15 cellular contexts compared by ENCODE assay signal in the genomic region with DNA sequence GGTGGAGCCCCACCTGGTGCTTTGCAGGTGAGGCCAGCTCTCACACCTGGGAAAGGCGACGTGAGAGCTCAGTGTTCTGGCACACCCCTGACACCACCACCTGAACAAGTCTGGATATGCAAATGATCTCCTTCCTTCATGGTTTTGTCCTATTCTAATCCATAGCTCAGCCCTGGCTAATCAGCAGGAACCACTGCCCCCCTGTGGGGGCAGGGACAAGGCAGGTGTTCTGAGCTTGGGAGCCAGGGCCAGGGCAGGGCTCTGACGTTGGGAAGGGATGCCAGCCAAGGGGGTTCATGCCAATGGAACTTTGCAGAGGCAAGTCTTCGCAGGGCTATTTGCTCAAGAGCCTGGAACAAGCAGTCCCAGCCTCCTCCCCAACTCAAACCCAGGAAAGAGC.
A peak's percentile ranks its signal among the peaks of the same experiment; 100 is the strongest.
DNase-seq lines count a peak whose midpoint lies in the region; ATAC-seq and TF ChIP-seq lines count a peak whose summit lies in the region.
"Had no signal": no experiment of that assay in that cellular context is flagged by ENCODE, and none has a peak within 500 bp of the region (broad histone marks: within the 10 kb centered on the region; RNA-seq: fewer than 3 reads in every experiment).

No MANE protein-coding gene starts in this region.

- H3K4me2 ChIP-seq in neural progenitor cell: no peak overlapping the region
- H3K4me2 ChIP-seq in mesenchymal stem cell (ENCODE audit: low read length, poor library complexity, severe bottlenecking): no peak overlapping the region
- H3K4me2 ChIP-seq: A549 had no signal

- H3K4me1 ChIP-seq in body of pancreas (peaks cover 6% of the 10 kb centered on the region), neural progenitor cell (peaks cover 17% of the 10 kb centered on the region), mesenchymal stem cell (ENCODE audit: control insufficient read depth, insufficient read depth, low read depth, low read length) (peaks cover 1% of the 10 kb centered on the region)
- H3K4me1 ChIP-seq: A549, testis had no signal

- no peaks in the 10 kb centered on the region for H3K79me2 ChIP-seq in neural progenitor cell (ENCODE audit: low read depth)

- no peaks in the 10 kb centered on the region for H4K20me1 ChIP-seq in neural progenitor cell (ENCODE audit: low read depth)

- H4K91ac ChIP-seq in mesenchymal stem cell (ENCODE audit: low read length): no peak overlapping the region

- H4K8ac ChIP-seq in mesenchymal stem cell (ENCODE audit: low read length): no peak overlapping the region

- TF ChIP-seq CTCF in body of pancreas (IDR thresholded peaks at IDR 0.05) (peak in 3 of 7 experiments; percentile 28 to 40 (median 30)), neural progenitor cell (IDR thresholded peaks at IDR 0.05) (peak; percentile 24), CD14-positive monocyte (IDR thresholded peaks at IDR 0.05) (no peak)

- H3K14ac ChIP-seq in mesenchymal stem cell (ENCODE audit: low read length in 2 of 2): no peak overlapping the region

- H3K27me3 ChIP-seq in body of pancreas (no peaks in the 10 kb centered on the region), neural progenitor cell (no peaks in the 10 kb centered on the region), mesenchymal stem cell (ENCODE audit: control insufficient read depth in 1 of 2, insufficient read depth in 1 of 2, low read length in 2 of 2) (peaks cover 49 to 50% of the 10 kb centered on the region in 2 experiments)
- H3K27me3 ChIP-seq: testis had no signal

- H3K4ac ChIP-seq in mesenchymal stem cell (ENCODE audit: low read depth in 1 of 2, low read length in 2 of 2): no peak overlapping the region

- H2BK12ac ChIP-seq in mesenchymal stem cell (ENCODE audit: low read length in 2 of 2): no peak overlapping the region

- no peak overlapping the region for H2BK15ac ChIP-seq in mesenchymal stem cell (ENCODE audit: low read depth, poor library complexity, severe bottlenecking)

- H2AK5ac ChIP-seq in mesenchymal stem cell (ENCODE audit: low read length, severe bottlenecking): no peak overlapping the region

- H2AFZ ChIP-seq in neural progenitor cell (replicated peaks) (no peak overlapping the region), mesenchymal stem cell (ENCODE audit: low read depth, low read length) (no peak overlapping the region)

- H3K27ac ChIP-seq in body of pancreas (no peak overlapping the region), neural progenitor cell (no peak overlapping the region), mesenchymal stem cell (ENCODE audit: low read length, poor library complexity, severe bottlenecking) (no peak overlapping the region)
- H3K27ac ChIP-seq: A549, coronary artery, testis had no signal

- H3K9me3 Mint-ChIP-seq in neural progenitor cell (no peaks in the 10 kb centered on the region), CD14-positive monocyte (peaks cover 0 to 2% (median 0%) of the 10 kb centered on the region in 7 donors)
- H3K9me3 Mint-ChIP-seq: activated T-cell treated with anti-CD3 and anti-CD28 coated beads, Interleukin-2, amount 50 U/mL, for 72 hours had no signal

- peak; percentile 43 for ATAC-seq in body of pancreas
- ATAC-seq: A549; activated T-cell treated with anti-CD3 and anti-CD28 coated beads, Interleukin-2, amount 50 U/mL, for 72 hours had no signal

- WGBS in body of pancreas, 2 donors: 0 to 19% methylated on average over 1 to 3 of the region's 4 CpGs
- 85% methylated on average over 4 of the region's 4 CpGs for WGBS in mesenchymal stem cell

- DNase-seq in NCI-H1417 (lab: John Stamatoyannopoulos, UW) (peak; percentile 41 to 66 (median 48)), NCI-H1417 treated with DMSO at 0.1 percent for 48 hours (lab: John Stamatoyannopoulos, UW) (no peak), NCI-H146 (lab: John Stamatoyannopoulos, UW) (peak; percentile 83), body of pancreas (peak; percentile 42 to 81 (median 74)), neural progenitor cell (ENCODE audit: low spot score) (no peak), mesenchymal stem cell (no peak), CD14-positive monocyte (ENCODE audit: low spot score) (no peak)
- no peak for DNase-seq in activated T-cell treated with anti-CD3 and anti-CD28 coated beads, Interleukin-2, amount 50 U/mL, for 48 hours
- DNase-seq: activated CD4-positive, alpha-beta T cell treated with anti-CD3 and anti-CD28 coated beads for 4 hours; activated T-cell treated with anti-CD3 and anti-CD28 coated beads, Interleukin-2, amount 50 U/mL, for 72 hours; amniotic stem cell; NCI-H1694 treated with DMSO at 0.1 percent for 48 hours; testis had no signal

- H3K27ac Mint-ChIP-seq in neural progenitor cell: no peak overlapping the region
- no peak overlapping the region for H3K27ac Mint-ChIP-seq in CD14-positive monocyte
- H3K27ac Mint-ChIP-seq: activated T-cell treated with anti-CD3 and anti-CD28 coated beads, Interleukin-2, amount 50 U/mL, for 72 hours had no signal

- no peak overlapping the region for H3K4me3 ChIP-seq in body of pancreas
- no peak overlapping the region for H3K4me3 ChIP-seq in neural progenitor cell
- H3K4me3 ChIP-seq in mesenchymal stem cell (ENCODE audit: insufficient read depth in 1 of 2, low read depth in 1 of 2, low read length in 2 of 2): no peak overlapping the region
- H3K4me3 ChIP-seq: A549, coronary artery, testis had no signal

- H3K36me3 ChIP-seq in body of pancreas (replicated peaks in 1 of 2; ENCODE audit: insufficient read depth in 1 of 2, low read depth in 2 of 2) (no peaks in the 10 kb centered on the region), neural progenitor cell (no peaks in the 10 kb centered on the region), mesenchymal stem cell (ENCODE audit: control insufficient read depth in 1 of 2, insufficient read depth in 2 of 2, low read depth in 1 of 2, low read length in 2 of 2) (no peaks in the 10 kb centered on the region)

- H3K4me1 Mint-ChIP-seq in neural progenitor cell (peaks cover 27% of the 10 kb centered on the region), CD14-positive monocyte (no peaks in the 10 kb centered on the region)

- H3K18ac ChIP-seq in mesenchymal stem cell (ENCODE audit: low read depth in 1 of 2, low read length in 2 of 2): no peak overlapping the region

- H3K4me3 Mint-ChIP-seq in neural progenitor cell (no peak overlapping the region), CD14-positive monocyte (no peak overlapping the region)
- H3K4me3 Mint-ChIP-seq: activated T-cell treated with anti-CD3 and anti-CD28 coated beads, Interleukin-2, amount 50 U/mL, for 72 hours had no signal

- H2BK120ac ChIP-seq in mesenchymal stem cell (ENCODE audit: low read depth, low read length): no peak overlapping the region

- H3K36me3 Mint-ChIP-seq in neural progenitor cell (no peaks in the 10 kb centered on the region), CD14-positive monocyte (no peaks in the 10 kb centered on the region)

- no peak overlapping the region for H3K23ac ChIP-seq in mesenchymal stem cell (ENCODE audit: low read length in 2 of 2)

- TF ChIP-seq POLR2A in body of pancreas (IDR thresholded peaks at IDR 0.05): no peak

- intact Hi-C loops in body of pancreas (cut with DNase I) (no loop called here), CD14-positive monocyte (cut with micrococcal nuclease) (no loop called here)

- H3F3A ChIP-seq in neural progenitor cell (ENCODE audit: low read depth): no peaks in the 10 kb centered on the region

- no peaks in the 10 kb centered on the region for H3K79me1 ChIP-seq in mesenchymal stem cell (replicated peaks; ENCODE audit: low read length, poor library complexity, severe bottlenecking)

- no peak overlapping the region for H3K9ac ChIP-seq in neural progenitor cell
- no peak overlapping the region for H3K9ac ChIP-seq in mesenchymal stem cell (ENCODE audit: low read length)

- no peak overlapping the region for H2BK5ac ChIP-seq in mesenchymal stem cell (ENCODE audit: low read depth, low read length, poor library complexity, severe bottlenecking)

- H3K27me3 Mint-ChIP-seq in neural progenitor cell (ENCODE audit: insufficient read depth, low read depth) (peaks cover 16% of the 10 kb centered on the region), CD14-positive monocyte (ENCODE audit: low read depth in 3 of 3) (peaks cover 7 to 11% (median 9%) of the 10 kb centered on the region in 3 donors)

- H3K9me3 ChIP-seq in body of pancreas: no peaks in the 10 kb centered on the region
- H3K9me3 ChIP-seq in neural progenitor cell (ENCODE audit: low read depth): no peaks in the 10 kb centered on the region
- H3K9me3 ChIP-seq in mesenchymal stem cell (ENCODE audit: control insufficient read depth, low read length): no peaks in the 10 kb centered on the region
- H3K9me3 ChIP-seq: A549, testis had no signal

Comparison
In these comparisons a context has a peak if more than half of its experiments do, and no peak if none do; other contexts are left out.
1. DNase-seq: peak in NCI-H1417 (3 of 3), NCI-H146 (single experiment) and body of pancreas (4 of 4); none in NCI-H1417 treated with DMSO at 0.1 percent for 48 hours (single experiment), neural progenitor cell (single experiment), mesenchymal stem cell (single experiment), activated T-cell treated with anti-CD3 and anti-CD28 coated beads, Interleukin-2, amount 50 U/mL, for 48 hours (0 of 2) and CD14-positive monocyte (single experiment).